In the genomic region with DNA sequence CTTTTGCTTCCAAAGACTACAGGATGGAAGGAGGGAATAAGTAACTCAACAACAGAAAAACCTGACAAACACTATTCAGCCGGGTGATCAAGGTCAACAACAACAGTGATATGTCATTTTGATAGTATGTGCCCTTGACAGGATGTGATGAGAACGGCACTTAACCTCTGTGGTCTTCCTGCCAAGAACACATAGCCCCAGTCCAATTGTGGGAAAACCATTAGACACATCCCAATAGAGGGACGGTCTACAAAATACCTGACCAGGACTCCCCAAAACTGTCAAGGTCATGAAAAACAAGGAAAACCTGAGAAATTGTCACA, we compare ENCODE assay signal across 19 cellular contexts. TPM values are rescaled to one million over a fixed set of nuclear protein-coding genes. Genes with fewer than 3 reads are reported as not detected.
A peak's percentile ranks its signal among the peaks of the same experiment; 100 is the strongest.
DNase-seq lines count a peak whose midpoint lies in the region; ATAC-seq, FAIRE-seq and TF ChIP-seq lines count a peak whose summit lies in the region.
"Had no signal": no experiment of that assay in that cellular context is flagged by ENCODE, and none has a peak within 500 bp of the region (broad histone marks: within the 10 kb centered on the region; RNA-seq: fewer than 3 reads in every experiment).

No MANE protein-coding gene starts in this region.

- no peak overlapping the region for H3K14ac ChIP-seq in H1 (ENCODE audit: insufficient read length)

- no peak overlapping the region for H2AFZ ChIP-seq in PC-3 (ENCODE audit: low read length)
- H2AFZ ChIP-seq in H1 (ENCODE audit: low read length): no peak overlapping the region
- H2AFZ ChIP-seq: PC-9 had no signal

- H3F3A ChIP-seq in PC-3 (ENCODE audit: low read length, unreplicated experiment): no peaks in the 10 kb centered on the region

- CTCF ChIA-PET in PC-3 (lab: Charles Lee) (no interaction called here), H1 (lab: Charles Lee; ENCODE audit: partially characterized antibody) (interaction anchor here (0.8 to 2.6 kb wide), 4 partner anchors 13 to 216 kb away, joined by 3 to 16 read pairs (median 3); no protein-coding TSS in a partner anchor)

- H3K79me2 ChIP-seq in PC-3 (ENCODE audit: low read length) (no peaks in the 10 kb centered on the region), H1 (ENCODE audit: control insufficient read depth in 1 of 2, insufficient read depth in 2 of 2, low read length in 2 of 2) (no peaks in the 10 kb centered on the region)

- H2BK12ac ChIP-seq in H1 (ENCODE audit: low read depth, low read length): 0 out of 2 replicates have a peak overlapping the region, but pooled peaks have one; percentile 39

- H3K27ac ChIP-seq in PC-3 (ENCODE audit: low read length) (no peak overlapping the region), H1 (ENCODE audit: low read depth, low read length) (no peak overlapping the region)
- H3K27ac ChIP-seq: PC-9, SJCRH30 had no signal

- intact Hi-C loops in PC-3 (cut with micrococcal nuclease): no loop called here

- H3K4me3 ChIP-seq in PC-3 (ENCODE audit: low read length) (peak overlapping the region; percentile 4; the same call in 1 of the 2 replicates), H1 (ENCODE audit: extremely low read depth in 1 of 4, insufficient read depth in 2 of 4, low read depth in 3 of 4, low read length in 4 of 4) (no peak overlapping the region)
- H3K4me3 ChIP-seq: PC-9, SJCRH30 had no signal

- H3K79me1 ChIP-seq in H1 (ENCODE audit: low read depth, low read length): no peaks in the 10 kb centered on the region

- no peaks in the 10 kb centered on the region; the same call in 1 of the 2 replicates for H3K23me2 ChIP-seq in H1 (ENCODE audit: low read depth, low read length)

- H4K20me1 ChIP-seq in PC-3 (ENCODE audit: low read length) (no peaks in the 10 kb centered on the region), H1 (replicated peaks in 1 of 2; ENCODE audit: control insufficient read depth in 1 of 2, insufficient read depth in 2 of 2, low read length in 2 of 2) (no peaks in the 10 kb centered on the region)

- H3K36me3 ChIP-seq in PC-3 (ENCODE audit: low read depth, low read length): no peaks in the 10 kb centered on the region
- no peaks in the 10 kb centered on the region for H3K36me3 ChIP-seq in H1 (ENCODE audit: control insufficient read depth in 2 of 4, insufficient read depth in 4 of 4, low read length in 3 of 4)
- H3K36me3 ChIP-seq: SJCRH30 had no signal

- BruUV-seq in PC-3 (replicated peaks; lab: Mats Ljungman, UMichigan): no TSS peak

- no peak overlapping the region for H2BK5ac ChIP-seq in H1 (ENCODE audit: low read depth, low read length)

- H4K8ac ChIP-seq in H1 (ENCODE audit: extremely low read depth, insufficient read depth, low read length): no peak overlapping the region

- no peak for TF ChIP-seq RAD21 in H1 (IDR thresholded peaks at IDR 0.05 in 1 of 2, conservative IDR thresholded peaks at IDR 0.05 in 1 of 2; ENCODE audit: low read depth in 2 of 2, low read length in 2 of 2)

- H3K9me2 ChIP-seq in PC-3 (replicated peaks; ENCODE audit: low read length): no peaks in the 10 kb centered on the region

- no peak for FAIRE-seq in H1 (lab: Jason Lieb, UNC)

- no peak overlapping the region for H2BK120ac ChIP-seq in H1 (replicated peaks; ENCODE audit: low read depth, low read length)

- H3K18ac ChIP-seq in H1 (ENCODE audit: extremely low read depth, low read length): no peak overlapping the region

- no peaks in the 10 kb centered on the region for H3K36me3 Mint-ChIP-seq in nephron (ENCODE audit: low read depth)
- H3K36me3 Mint-ChIP-seq: CD14-positive monocyte had no signal

- H3K9me3 ChIP-seq in PC-3 (ENCODE audit: low read length) (no peaks in the 10 kb centered on the region), H1 (ENCODE audit: insufficient read depth in 2 of 2, low read depth in 1 of 2, low read length in 1 of 2) (no peaks in the 10 kb centered on the region)
- H3K9me3 ChIP-seq: SJCRH30 had no signal

- no peaks in the 10 kb centered on the region for H3K9me3 Mint-ChIP-seq in nephron
- H3K9me3 Mint-ChIP-seq: CD14-positive monocyte had no signal

- no peak overlapping the region for H3K56ac ChIP-seq in H1 (replicated peaks; ENCODE audit: insufficient read length, low read depth, low read length)

- no peak overlapping the region for H2BK20ac ChIP-seq in H1 (ENCODE audit: low read length)

- H3K4ac ChIP-seq in H1 (replicated peaks; ENCODE audit: insufficient read length, low read depth, low read length): no peak overlapping the region

- TF ChIP-seq EP300 in H1 (IDR thresholded peaks at IDR 0.05; ENCODE audit: borderline replicate concordance in 1 of 2, low read depth in 2 of 2, low read length in 2 of 2): no peak

- no peak overlapping the region for H2BK15ac ChIP-seq in H1 (ENCODE audit: low read length)

- POLR2A ChIA-PET in PC-3 (lab: Charles Lee; ENCODE audit: unreplicated experiment) (no interaction called here), H1 (lab: Charles Lee; ENCODE audit: partially characterized antibody) (no interaction called here)

- no peaks in the 10 kb centered on the region for H3K27me3 Mint-ChIP-seq in nephron (ENCODE audit: low read depth)

- no peak overlapping the region for H3K4me3 Mint-ChIP-seq in nephron
- H3K4me3 Mint-ChIP-seq: CD14-positive monocyte had no signal

- TF ChIP-seq CTCF in PC-3 (conservative IDR thresholded peaks at IDR 0.05; ENCODE audit: low read depth, low read length) (no peak), H1 (IDR thresholded peaks at IDR 0.05; ENCODE audit: control extremely low read depth in 1 of 3, insufficient read depth in 1 of 3, low read depth in 1 of 3, low read length in 3 of 3) (no peak), nephron (IDR thresholded peaks at IDR 0.05; ENCODE audit: unreplicated experiment in 3 of 3) (no peak)

- H3K4me1 ChIP-seq in PC-3 (ENCODE audit: insufficient read depth, low read length) (peaks cover 17% of the 10 kb centered on the region), H1 (replicated peaks in 1 of 4; ENCODE audit: control insufficient read depth in 3 of 4, insufficient read depth in 4 of 4, low read length in 3 of 4) (peaks cover 0 to 6% (median 4%) of the 10 kb centered on the region in 4 experiments; a peak in 2 of 7 replicates)
- H3K4me1 ChIP-seq: SJCRH30 had no signal

- no peak for DNase-seq in PC-3
- no peak for DNase-seq in H1 (ENCODE audit: low read depth in 1 of 2, low spot score in 2 of 2)
- no peak for DNase-seq in SIG-M5 treated with dmso at 0.1 percent for 504 hours (lab: John Stamatoyannopoulos, UW; ENCODE audit: unreplicated experiment)
- no peak for DNase-seq in Ammon's horn (ENCODE audit: low spot score)
- DNase-seq: AML-193, DMS79 treated with DMSO at 0.1 percent for 48 hours, GOT3, NCI-H1105 treated with DMSO at 0.1 percent for 48 hours, NCI-H187, NCI-H2107, NCI-H524, PC-9 had no signal

- H3K27me3 ChIP-seq in PC-3 (ENCODE audit: low read length) (peaks cover 2% of the 10 kb centered on the region; the same call in 1 of the 2 replicates), H1 (replicated peaks in 1 of 4; ENCODE audit: control insufficient read depth in 3 of 4, extremely low read depth in 1 of 4, insufficient read depth in 3 of 4, low read length in 3 of 4) (no peaks in the 10 kb centered on the region)

- H3K9ac ChIP-seq in PC-3 (ENCODE audit: low read length) (no peak overlapping the region), H1 (replicated peaks in 1 of 4; ENCODE audit: extremely low read depth in 1 of 4, low read depth in 3 of 4, low read length in 3 of 4) (no peak overlapping the region)

- H3K4me2 ChIP-seq in PC-3 (ENCODE audit: low read length) (peak overlapping the region; percentile 43), H1 (ENCODE audit: insufficient read depth in 1 of 2, low read depth in 2 of 2, low read length in 2 of 2) (no peak overlapping the region)
- H3K4me2 ChIP-seq: PC-9 had no signal

- H4K91ac ChIP-seq in H1 (replicated peaks; ENCODE audit: insufficient read length, low read length): no peak overlapping the region

- peak overlapping the region in 2 of 3 experiments; percentile 10 to 59 for H3K27ac Mint-ChIP-seq in nephron
- H3K27ac Mint-ChIP-seq: CD14-positive monocyte had no signal

- H2AK5ac ChIP-seq in H1 (ENCODE audit: low read depth, low read length): no peak overlapping the region

- no peak overlapping the region for H3K23ac ChIP-seq in H1 (ENCODE audit: insufficient read length)

- ATAC-seq in PC-3: no peak
- ATAC-seq in GM18519 (IDR thresholded peaks at IDR 0.05; ENCODE audit: low FRiP score, unreplicated experiment): no peak
- no peak for ATAC-seq in HG02678 (IDR thresholded peaks at IDR 0.05; ENCODE audit: unreplicated experiment)

- no peak overlapping the region for H4K5ac ChIP-seq in H1 (ENCODE audit: insufficient read length, low read depth, low read length)

- H3K4me1 Mint-ChIP-seq in nephron: peaks cover 7% of the 10 kb centered on the region

- TF ChIP-seq POLR2A in H1 (IDR thresholded peaks at IDR 0.05; ENCODE audit: control extremely low read depth in 1 of 2, low read depth in 2 of 2, low read length in 2 of 2): no peak

- WGBS in H1 (ENCODE audit: extremely low coverage in 1 of 2, insufficient coverage in 1 of 2, insufficient read length in 1 of 2, insufficient replicate concordance in 2 of 2, low coverage in 1 of 2, low lambda C conversion rate in 2 of 2, missing lambda C conversion rate in 1 of 2), 2 experiments: 83% methylated on average over 3 of the region's 3 CpGs; no CpG with 5 or more reads in 1 of the 2 experiments

TF ChIP-seq in H1, 55 proteins besides CTCF, POLR2A, EP300 and RAD21:
- TF ChIP-seq, protein P1, sequence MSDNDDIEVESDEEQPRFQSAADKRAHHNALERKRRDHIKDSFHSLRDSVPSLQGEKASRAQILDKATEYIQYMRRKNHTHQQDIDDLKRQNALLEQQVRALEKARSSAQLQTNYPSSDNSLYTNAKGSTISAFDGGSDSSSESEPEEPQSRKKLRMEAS (IDR thresholded peaks at IDR 0.05): no peak
- TF ChIP-seq CTBP2 (IDR thresholded peaks at IDR 0.05; ENCODE audit: borderline replicate concordance, insufficient read depth, insufficient read length, low read length) (no peak), TAF1 (IDR thresholded peaks at IDR 0.05; ENCODE audit: low read depth, low read length) (no peak), EZH2 (IDR thresholded peaks at IDR 0.05; ENCODE audit: low read depth, low read length, severe bottlenecking) (no peak), JUN (IDR thresholded peaks at IDR 0.05; ENCODE audit: low read depth, low read length) (no peak)

RNA-seq across cellular contexts. Expression of gene AMER2, which starts 43.1 kb away (rescaled TPM):
- not detected in 2 replicates for total RNA-seq in PC-3 (2014; rRNA removed)
- 0.50 and 0.57 TPM in 2 replicates for total RNA-seq in H1 (2021; fragmentation: NEBNext Ultra II Directional; extraction: Animal tissue kit (Norgen Biotek cat#: 25700))
- 0.14 and 0.16 TPM in 2 replicates for polyA plus RNA-seq in H1 (2011; rRNA removed)
- polyA plus RNA-seq in H1 (2011; cell fraction: cytosol; rRNA removed): 0.14 TPM
- polyA plus RNA-seq in H1 (2011; cell fraction: nucleus; rRNA removed): 0.16 TPM
- polyA plus RNA-seq in H1 (2012, experiment 1 of 2): 0.11 to 0.30 TPM (median 0.18 TPM) in 4 replicates
- polyA plus RNA-seq in H1 (2012, experiment 2 of 2): 0.09 TPM
- polyA plus RNA-seq in H1 (2013, experiment 1 of 2): 0.14 TPM
- polyA plus RNA-seq in H1 (2013, experiment 2 of 2): 0.20 TPM
- polyA minus RNA-seq in H1 (2011; rRNA and poly(A)+ RNA removed): 0.17 and 0.25 TPM in 2 replicates
- 0.15 TPM for polyA minus RNA-seq in H1 (2011; cell fraction: cytosol; rRNA and poly(A)+ RNA removed)
- polyA minus RNA-seq in H1 (2011; cell fraction: nucleus; rRNA and poly(A)+ RNA removed): 0.30 TPM
- total RNA-seq: G401, LHCN-M2, PC-9, SJCRH30 had no signal
- polyA plus RNA-seq: CD14-positive monocyte had no signal
